ENCODE assay signal across 33 cellular contexts in genomic region chr2:182860858-182861257, GRCh38. TPM values are rescaled to one million over a fixed set of nuclear protein-coding genes. Genes with fewer than 3 reads are reported as not detected.
"Had no signal": no experiment of that assay in that cellular context is flagged by ENCODE, and none has a peak within 500 bp of the region (broad histone marks: within the 10 kb centered on the region; RNA-seq: fewer than 3 reads in every experiment).

No MANE protein-coding gene starts in this region.

- H3K4me3 ChIP-seq: body of pancreas, esophagus squamous epithelium, gastroesophageal sphincter had no signal

- H3K9me3 Mint-ChIP-seq: activated B cell treated with CpG ODN at 0.5 μM for 24 hours; activated T-helper 17 cell treated with anti-CD3 and anti-CD28 coated beads, Interleukin-2, amount 50 U/mL, for 72 hours; effector memory CD8-positive, alpha-beta T cell; T-helper 2 cell treated with Interferon-gamma antibody and Interleukin-4, amounts not matched to agents 5 μg/mL and 100 μg/mL, for 36 hours had no signal

- H3K27ac ChIP-seq: body of pancreas, epithelial cell of prostate, esophagus squamous epithelium, WERI-Rb-1 had no signal

- H3K27ac Mint-ChIP-seq: activated B cell treated with CpG ODN at 0.5 μM for 24 hours; activated CD8-positive, alpha-beta T cell treated with anti-CD3 and anti-CD28 coated beads for 36 hours; activated naive CD8-positive, alpha-beta T cell; activated T-helper 17 cell treated with anti-CD3 and anti-CD28 coated beads, Interleukin-2, amount 50 U/mL, for 72 hours; effector memory CD8-positive, alpha-beta T cell; T-helper 17 cell; T-helper 2 cell treated with Interferon-gamma antibody and Interleukin-4, amounts not matched to agents 5 μg/mL and 100 μg/mL, for 36 hours had no signal

- H3K36me3 Mint-ChIP-seq: activated naive CD8-positive, alpha-beta T cell had no signal

- ATAC-seq: activated CD4-positive, CD25-positive, alpha-beta regulatory T cell treated with anti-CD3 and anti-CD28 coated beads, Interleukin-2, amount 50 U/mL, for 24 hours; activated CD8-positive, alpha-beta T cell treated with anti-CD3 and anti-CD28 coated beads for 36 hours; activated T-cell treated with anti-CD3 and anti-CD28 coated beads, Interleukin-2, amount 50 U/mL, for 4 hours; activated T-helper 17 cell treated with anti-CD3 and anti-CD28 coated beads, Interleukin-2, amount 50 U/mL, for 72 hours; body of pancreas; effector memory CD8-positive, alpha-beta T cell; gastroesophageal sphincter; T-helper 17 cell had no signal

- H3K4me3 Mint-ChIP-seq: activated B cell treated with CpG ODN at 0.5 μM for 24 hours; activated CD8-positive, alpha-beta T cell treated with anti-CD3 and anti-CD28 coated beads for 36 hours; activated naive CD8-positive, alpha-beta T cell; activated T-cell treated with anti-CD3 and anti-CD28 coated beads, Interleukin-2, amount 50 U/mL, for 4 hours; activated T-helper 17 cell treated with anti-CD3 and anti-CD28 coated beads, Interleukin-2, amount 50 U/mL, for 72 hours; effector memory CD8-positive, alpha-beta T cell; T-helper 17 cell; T-helper 2 cell treated with Interferon-gamma antibody and Interleukin-4, amounts not matched to agents 5 μg/mL and 100 μg/mL, for 36 hours had no signal

- DNase-seq: activated B cell treated with CpG ODN at 0.5 μM for 24 hours; activated CD4-positive, alpha-beta T cell treated with anti-CD3 and anti-CD28 coated beads for 48 hours; activated CD4-positive, alpha-beta T cell treated with anti-CD3 and anti-CD28 coated beads, Interleukin-2, amount 50 U/mL, for 1 hour; activated CD4-positive, alpha-beta T cell treated with anti-CD3 and anti-CD28 coated beads, Interleukin-2, amount 50 U/mL, for 48 hours; activated CD8-positive, alpha-beta memory T cell treated with anti-CD3 and anti-CD28 coated beads for 24 hours; activated CD8-positive, alpha-beta T cell treated with anti-CD3 and anti-CD28 coated beads for 36 hours; activated effector memory CD4-positive, alpha-beta T cell treated with Interleukin-2 at 50 U/mL for 16 hours; activated gamma-delta T cell treated with Interleukin-2 at 50 U/mL for 16 hours; activated naive CD4-positive, alpha-beta T cell treated with anti-CD3 and anti-CD28 coated beads, Interleukin-2, amount 50 U/mL, for 16 hours; activated naive CD4-positive, alpha-beta T cell treated with Interleukin-2 at 50 U/mL for 16 hours; activated T-cell treated with anti-CD3 and anti-CD28 coated beads, Interleukin-2, amount 50 U/mL, for 4 hours; amniotic stem cell; anterior cingulate cortex; body of pancreas; caudate nucleus; cortex of kidney; dermis blood vessel endothelial cell; effector CD4-positive, alpha-beta T cell; effector memory CD8-positive, alpha-beta T cell; esophagus squamous epithelium; foreskin melanocyte; T-helper 1 cell; T-helper 17 cell; T1000; WERI-Rb-1 had no signal

- H3K36me3 ChIP-seq: esophagus squamous epithelium, WERI-Rb-1 had no signal

- H3K4me1 ChIP-seq: esophagus squamous epithelium had no signal

- H3K27me3 ChIP-seq: body of pancreas, gastroesophageal sphincter had no signal

- H3K9me3 ChIP-seq: body of pancreas, gastroesophageal sphincter had no signal

RNA-seq across cellular contexts. Expression of gene FRZB, which starts 5.6 kb away (rescaled TPM):
- total RNA-seq: activated B cell treated with CpG ODN at 0.5 μM for 24 hours; activated CD8-positive, alpha-beta T cell treated with anti-CD3 and anti-CD28 coated beads for 36 hours; activated T-cell treated with anti-CD3 and anti-CD28 coated beads, Interleukin-2, amount 50 U/mL, for 4 hours; activated T-helper 17 cell treated with anti-CD3 and anti-CD28 coated beads, Interleukin-2, amount 50 U/mL, for 72 hours; endothelial cell of umbilical vein; glomerular endothelial cell; T-helper 17 cell had no signal
